ENCODE assay signal across 2 cellular contexts in genomic region chr7:116777613-116778380, GRCh38.
TF ChIP-seq lines count a peak whose summit lies in the region.

No MANE protein-coding gene starts in this region.

TF ChIP-seq in HCT116, 20 proteins besides CTCF, POLR2A, EP300 and RAD21 (continued from another document):
- TF ChIP-seq ZBTB33 (IDR thresholded peaks at IDR 0.05; ENCODE audit: extremely low read depth, insufficient replicate concordance, low read length) = no peak
- TF ChIP-seq ATF3 (IDR thresholded peaks at IDR 0.05) = peak; percentile 60; the same call in 1 of the 2 replicates
- peak; percentile 96 for TF ChIP-seq FOSL1 (IDR thresholded peaks at IDR 0.05; ENCODE audit: low read depth)
- TF ChIP-seq REST (IDR thresholded peaks at IDR 0.05; ENCODE audit: low read depth) = no peak
- TF ChIP-seq JUND (IDR thresholded peaks at IDR 0.05) = peak; percentile 95
- 0 out of 2 replicates have a peak, but pooled peaks have one; percentile 36 for TF ChIP-seq CBX3 (IDR thresholded peaks at IDR 0.05; ENCODE audit: low read depth)
- peak; percentile 90 for TF ChIP-seq SP1 (IDR thresholded peaks at IDR 0.05; ENCODE audit: low read depth)
- TF ChIP-seq EZH2phosphoT487 (IDR thresholded peaks at IDR 0.05; ENCODE audit: borderline replicate concordance) = no peak
- peak; percentile 54 for TF ChIP-seq EGR1 (IDR thresholded peaks at IDR 0.05; ENCODE audit: low read depth)
- no peak for TF ChIP-seq ZFX (IDR thresholded peaks at IDR 0.05)

TF ChIP-seq in SK-N-SH, 30 proteins besides CTCF, POLR2A, EP300 and RAD21 (continued from another document):
- TF ChIP-seq IRF3 (IDR thresholded peaks at IDR 0.05; ENCODE audit: low read depth, low read length) = no peak
- no peak for TF ChIP-seq POLR2AphosphoS5 (IDR thresholded peaks at IDR 0.05; ENCODE audit: low read depth, low read length)
- TF ChIP-seq USF2 (IDR thresholded peaks at IDR 0.05; ENCODE audit: borderline replicate concordance, low read depth, low read length) = no peak
- no peak for TF ChIP-seq YY1 (IDR thresholded peaks at IDR 0.05; ENCODE audit: low read depth)
- TF ChIP-seq FOXM1 (IDR thresholded peaks at IDR 0.05; ENCODE audit: low read depth) = peak; percentile 60; the same call in 1 of the 2 replicates
- TF ChIP-seq MXI1 (IDR thresholded peaks at IDR 0.05; ENCODE audit: low read depth, low read length) = no peak
- no peak for TF ChIP-seq TAF1 (IDR thresholded peaks at IDR 0.05; ENCODE audit: borderline replicate concordance, low read depth, low read length)
- no peak for TF ChIP-seq SMC3 (IDR thresholded peaks at IDR 0.05; ENCODE audit: low read depth, low read length)
- no peak for TF ChIP-seq ZBTB33 (IDR thresholded peaks at IDR 0.05; ENCODE audit: borderline replicate concordance, low read depth)
- no peak for TF ChIP-seq SIN3A (IDR thresholded peaks at IDR 0.05; ENCODE audit: borderline replicate concordance, low read depth, low read length)
- no peak for TF ChIP-seq RXRA (IDR thresholded peaks at IDR 0.05; ENCODE audit: borderline replicate concordance, low read depth)
- peak; percentile 35; the same call in 1 of the 2 replicates for TF ChIP-seq MEF2A (IDR thresholded peaks at IDR 0.05; ENCODE audit: borderline replicate concordance, low read depth)
- no peak for TF ChIP-seq ELF1 (IDR thresholded peaks at IDR 0.05)
- no peak for TF ChIP-seq GATA2 (CRISPR knock-in tag; IDR thresholded peaks at IDR 0.05)
- TF ChIP-seq REST (IDR thresholded peaks at IDR 0.05; ENCODE audit: low read depth, low read length) = no peak
- TF ChIP-seq NRF1 (IDR thresholded peaks at IDR 0.05; ENCODE audit: low read depth, low read length) = no peak
- no peak for TF ChIP-seq CHD2 (IDR thresholded peaks at IDR 0.05; ENCODE audit: low read length, partially characterized antibody)
- TF ChIP-seq GABPA (IDR thresholded peaks at IDR 0.05; ENCODE audit: low read depth) = no peak
- peak; percentile 77 for TF ChIP-seq TEAD4 (IDR thresholded peaks at IDR 0.05; ENCODE audit: borderline replicate concordance, insufficient read depth)
- no peak for TF ChIP-seq RFX5 (IDR thresholded peaks at IDR 0.05; ENCODE audit: low read length)
- no peak for TF ChIP-seq RCOR1 (IDR thresholded peaks at IDR 0.05; ENCODE audit: low read length)
- peak; percentile 74; the same call in 1 of the 2 replicates for TF ChIP-seq FOSL2 (IDR thresholded peaks at IDR 0.05; ENCODE audit: borderline replicate concordance, low read depth)
